Comparison of ENCODE assay signal across 18 cellular contexts in the genomic region with DNA sequence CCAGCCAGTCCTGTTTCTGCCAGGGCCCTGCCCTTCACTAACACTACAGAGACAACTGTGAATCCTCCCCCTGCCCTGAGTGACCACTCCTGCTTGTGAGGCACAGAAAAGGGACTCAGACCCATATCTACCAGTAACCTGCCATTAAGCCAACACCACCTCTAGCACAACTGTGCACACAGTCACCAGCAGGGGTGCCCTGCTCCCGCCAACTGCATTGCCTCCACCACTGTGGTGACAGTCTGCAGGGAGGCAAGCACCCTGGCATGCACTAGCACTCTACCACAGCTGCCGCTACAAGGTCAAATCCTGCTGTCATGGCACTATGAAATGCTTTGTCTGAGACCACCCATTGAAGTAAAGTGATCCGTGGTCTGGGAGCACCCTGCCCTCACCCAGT.
"Had no signal": no experiment of that assay in that cellular context is flagged by ENCODE, and none has a peak within 500 bp of the region (broad histone marks: within the 10 kb centered on the region; RNA-seq: fewer than 3 reads in every experiment).

No MANE protein-coding gene starts in this region.

- H3K27ac ChIP-seq: cardiac muscle cell, lower lobe of right lung, parathyroid adenoma, right lobe of liver, stomach had no signal

- H2AFZ ChIP-seq: parathyroid adenoma had no signal

- H3K4me2 ChIP-seq: smooth muscle cell had no signal

- H3K27me3 ChIP-seq: cardiac muscle cell, right lobe of liver, stomach had no signal

- H3K4me1 ChIP-seq: lower lobe of right lung, parathyroid adenoma, right lobe of liver, stomach had no signal

- H3K36me3 ChIP-seq: cardiac muscle cell, lower lobe of right lung, right lobe of liver, stomach had no signal

- H3K9me3 ChIP-seq: lower lobe of right lung, right lobe of liver had no signal

- H3K79me2 ChIP-seq: parathyroid adenoma had no signal

- H3K9ac ChIP-seq: parathyroid adenoma had no signal

- DNase-seq: activated CD4-positive, alpha-beta T cell treated with anti-CD3 and anti-CD28 coated beads, Interleukin-2, amount 10 ng/mL, durations not matched to agents 24 days and 14 days; activated CD8-positive, alpha-beta T cell treated with anti-CD3 and anti-CD28 coated beads for 36 hours; activated naive CD4-positive, alpha-beta T cell; activated naive CD8-positive, alpha-beta T cell treated with anti-CD3 and anti-CD28 coated beads for 36 hours; activated T-cell treated with anti-CD3 and anti-CD28 coated beads, Interleukin-2, amount 50 U/mL, for 1 hour; amniotic stem cell; dermis blood vessel endothelial cell; effector memory CD4-positive, alpha-beta T cell; lower lobe of right lung; natural killer cell; right lobe of liver; stimulated activated CD4-positive, alpha-beta T cell treated with anti-CD3 and anti-CD28 coated beads, Interleukin-4, amount 100 ng/mL, for 1 hour; stomach; T-helper 9 cell had no signal

- FAIRE-seq: keratinocyte had no signal

- H3K4me3 ChIP-seq: cardiac muscle cell, lower lobe of right lung, right lobe of liver, smooth muscle cell, stomach had no signal
